Comparison of ENCODE assay signal across 8 cellular contexts in the genomic region with DNA sequence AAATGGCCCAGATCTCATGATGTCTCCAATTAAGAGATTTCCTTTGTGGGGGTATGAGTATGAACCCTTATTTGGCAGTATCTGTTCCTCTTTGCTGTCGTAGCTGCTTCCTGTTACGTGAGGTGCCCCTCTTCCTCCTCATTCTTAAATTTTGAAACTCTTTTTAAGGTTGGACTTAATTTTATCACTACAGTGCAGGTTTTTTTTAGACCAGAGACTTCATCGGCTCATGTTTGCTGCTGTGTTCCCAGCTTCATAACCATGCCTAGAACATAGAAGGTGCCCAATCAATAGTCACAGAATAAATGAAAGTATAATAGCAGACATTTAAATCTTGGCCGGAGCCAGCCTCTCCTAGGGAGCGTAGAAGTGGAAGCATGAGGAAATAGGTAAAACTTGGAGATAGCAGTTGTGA. TPM values are rescaled to one million over a fixed set of nuclear protein-coding genes. Genes with fewer than 3 reads are reported as not detected.
DNase-seq lines count a peak whose midpoint lies in the region; ATAC-seq lines count a peak whose summit lies in the region.

No MANE protein-coding gene starts in this region.

- H3K9ac ChIP-seq in trophoblast cell (ENCODE audit: low read length) (no peak overlapping the region), mesendoderm (ENCODE audit: low read length) (no peak overlapping the region)

- no peak overlapping the region for H3K56ac ChIP-seq in mesendoderm (ENCODE audit: low read length)

- H2BK120ac ChIP-seq in trophoblast cell (ENCODE audit: insufficient read depth, low read length, poor library complexity) = no peak overlapping the region
- H2BK120ac ChIP-seq in mesendoderm (ENCODE audit: low read depth, low read length) = no peak overlapping the region

- no peak overlapping the region for H4K12ac ChIP-seq in trophoblast cell (ENCODE audit: low read depth, low read length)

- no peak overlapping the region for H4K8ac ChIP-seq in trophoblast cell (ENCODE audit: low read depth, low read length)
- no peak overlapping the region for H4K8ac ChIP-seq in mesendoderm (ENCODE audit: low read depth, low read length)

- H3K4ac ChIP-seq in trophoblast cell (ENCODE audit: low read depth, low read length) (peak overlapping the region; percentile 44), mesendoderm (ENCODE audit: low read depth, low read length) (no peak overlapping the region)

- no peaks in the 10 kb centered on the region for H3K36me3 ChIP-seq in trophoblast cell (ENCODE audit: control insufficient read depth in 1 of 2, insufficient read depth in 2 of 2, low read length in 2 of 2)
- no peaks in the 10 kb centered on the region for H3K36me3 ChIP-seq in mesendoderm (ENCODE audit: control insufficient read depth, insufficient read depth, low read length)

- H2AFZ ChIP-seq in trophoblast cell (ENCODE audit: insufficient read depth, low read length, poor library complexity) = no peak overlapping the region

- WGBS in trophoblast cell (ENCODE audit: extremely low coverage, insufficient coverage, insufficient read length) = no CpG with 5 or more reads among the region's 5 CpGs
- WGBS in mesendoderm (ENCODE audit: extremely low coverage, insufficient coverage, low lambda C conversion rate) = no CpG with 5 or more reads among the region's 5 CpGs

- H2BK12ac ChIP-seq in trophoblast cell (ENCODE audit: low read length) = no peak overlapping the region

- peak overlapping the region; percentile 82 for H3K4me3 Mint-ChIP-seq in activated naive CD4-positive, alpha-beta T cell treated with anti-CD3 and anti-CD28 coated beads, Interleukin-2, amount 10 ng/mL, durations not matched to agents 7 days and 5 days
- peak overlapping the region; percentile 78 for H3K4me3 Mint-ChIP-seq in T-helper 2 cell treated with Interferon-gamma antibody and Interleukin-4, amounts not matched to agents 5 μg/mL and 100 μg/mL, for 36 hours

- H3K23ac ChIP-seq in trophoblast cell (ENCODE audit: low read length) = no peak overlapping the region
- H3K23ac ChIP-seq in mesendoderm (ENCODE audit: low read length) = no peak overlapping the region

- CTCF ChIA-PET in activated naive CD4-positive, alpha-beta T cell treated with anti-CD3 and anti-CD28 coated beads, Interleukin-2, amount 10 ng/mL, durations not matched to agents 7 days and 5 days (lab: Charles Lee) = no interaction called here

- H3K27ac ChIP-seq in trophoblast cell (ENCODE audit: low read depth, low read length) = no peak overlapping the region
- H3K27ac ChIP-seq in mesendoderm (ENCODE audit: low read depth, low read length) = no peak overlapping the region

- H3K27me3 Mint-ChIP-seq in activated naive CD4-positive, alpha-beta T cell treated with anti-CD3 and anti-CD28 coated beads, Interleukin-2, amount 10 ng/mL, durations not matched to agents 7 days and 5 days = no peaks in the 10 kb centered on the region
- H3K27me3 Mint-ChIP-seq in T-helper 2 cell treated with Interferon-gamma antibody and Interleukin-4, amounts not matched to agents 5 μg/mL and 100 μg/mL, for 36 hours (ENCODE audit: low read depth) = no peaks in the 10 kb centered on the region

- H3K9me3 Mint-ChIP-seq in activated naive CD4-positive, alpha-beta T cell treated with anti-CD3 and anti-CD28 coated beads, Interleukin-2, amount 10 ng/mL, durations not matched to agents 7 days and 5 days = no peaks in the 10 kb centered on the region
- no peaks in the 10 kb centered on the region for H3K9me3 Mint-ChIP-seq in T-helper 2 cell treated with Interferon-gamma antibody and Interleukin-4, amounts not matched to agents 5 μg/mL and 100 μg/mL, for 36 hours

- no peak overlapping the region for H3K4me3 ChIP-seq in trophoblast cell (ENCODE audit: low read depth, low read length)
- H3K4me3 ChIP-seq in mesendoderm (ENCODE audit: low read length) = no peak overlapping the region

- H3K79me1 ChIP-seq in trophoblast cell (ENCODE audit: low read length) = peaks cover 21% of the 10 kb centered on the region
- peaks cover 14% of the 10 kb centered on the region for H3K79me1 ChIP-seq in mesendoderm (ENCODE audit: low read length)

- H3K4me1 Mint-ChIP-seq in activated naive CD4-positive, alpha-beta T cell treated with anti-CD3 and anti-CD28 coated beads, Interleukin-2, amount 10 ng/mL, durations not matched to agents 7 days and 5 days = peaks cover 45% of the 10 kb centered on the region
- peaks cover 31% of the 10 kb centered on the region for H3K4me1 Mint-ChIP-seq in T-helper 2 cell treated with Interferon-gamma antibody and Interleukin-4, amounts not matched to agents 5 μg/mL and 100 μg/mL, for 36 hours (ENCODE audit: low read depth)

- H3K79me2 ChIP-seq in trophoblast cell (ENCODE audit: control insufficient read depth, insufficient read depth, low read length, poor library complexity) (peaks cover 10% of the 10 kb centered on the region), mesendoderm (ENCODE audit: control insufficient read depth, insufficient read depth, low read length) (peaks cover 35% of the 10 kb centered on the region)

- no peak overlapping the region for H3K4me2 ChIP-seq in trophoblast cell (ENCODE audit: low read length)
- H3K4me2 ChIP-seq in mesendoderm (ENCODE audit: low read length) = no peak overlapping the region

- H3K18ac ChIP-seq in trophoblast cell (ENCODE audit: low read length) = no peak overlapping the region
- H3K18ac ChIP-seq in mesendoderm (ENCODE audit: low read length) = no peak overlapping the region

- no peak overlapping the region for H4K91ac ChIP-seq in trophoblast cell (ENCODE audit: low read depth, low read length)

- no peak overlapping the region for H2BK15ac ChIP-seq in mesendoderm (replicated peaks; ENCODE audit: low read depth)

- peak; percentile 44 for ATAC-seq in HG03066 (IDR thresholded peaks at IDR 0.05; ENCODE audit: low read depth, unreplicated experiment)

- H2AK5ac ChIP-seq in trophoblast cell (ENCODE audit: low read length) (no peak overlapping the region), mesendoderm (ENCODE audit: low read length) (no peak overlapping the region)

- H3K36me3 Mint-ChIP-seq in activated naive CD4-positive, alpha-beta T cell treated with anti-CD3 and anti-CD28 coated beads, Interleukin-2, amount 10 ng/mL, durations not matched to agents 7 days and 5 days = peaks cover 43% of the 10 kb centered on the region
- peaks cover 21% of the 10 kb centered on the region for H3K36me3 Mint-ChIP-seq in T-helper 2 cell treated with Interferon-gamma antibody and Interleukin-4, amounts not matched to agents 5 μg/mL and 100 μg/mL, for 36 hours (ENCODE audit: low read depth)

- H2BK5ac ChIP-seq in trophoblast cell (ENCODE audit: low read depth, low read length, poor library complexity) (no peak overlapping the region), mesendoderm (ENCODE audit: low read length) (no peak overlapping the region)

- H3K27ac Mint-ChIP-seq in activated naive CD4-positive, alpha-beta T cell treated with anti-CD3 and anti-CD28 coated beads, Interleukin-2, amount 10 ng/mL, durations not matched to agents 7 days and 5 days = peak overlapping the region; percentile 89
- peak overlapping the region; percentile 78 for H3K27ac Mint-ChIP-seq in T-helper 2 cell treated with Interferon-gamma antibody and Interleukin-4, amounts not matched to agents 5 μg/mL and 100 μg/mL, for 36 hours

- H4K5ac ChIP-seq in mesendoderm (ENCODE audit: low read length) = no peak overlapping the region

- H3K14ac ChIP-seq in trophoblast cell (ENCODE audit: low read length) = no peak overlapping the region

- H3K9me3 ChIP-seq in trophoblast cell (ENCODE audit: insufficient read depth, low read depth, low read length) = no peaks in the 10 kb centered on the region

- H3K4me1 ChIP-seq in trophoblast cell (ENCODE audit: control insufficient read depth in 1 of 2, insufficient read depth in 2 of 2, low read length in 2 of 2) (peaks cover 8 to 17% of the 10 kb centered on the region in 2 experiments), mesendoderm (ENCODE audit: control insufficient read depth, low read depth, low read length) (peaks cover 4% of the 10 kb centered on the region)

- H3K27me3 ChIP-seq in trophoblast cell (ENCODE audit: insufficient read depth, low read length) (no peaks in the 10 kb centered on the region), mesendoderm (ENCODE audit: insufficient read depth, low read length, poor library complexity) (no peaks in the 10 kb centered on the region)

- DNase-seq in activated naive CD4-positive, alpha-beta T cell treated with anti-CD3 and anti-CD28 coated beads, Interleukin-2, amount 10 ng/mL, durations not matched to agents 7 days and 5 days = peak; percentile 30
- no peak for DNase-seq in activated naive CD4-positive, alpha-beta T cell (lab: John Stamatoyannopoulos, UW)
- DNase-seq in T-helper 2 cell treated with Interferon-gamma antibody and Interleukin-4, amounts not matched to agents 5 μg/mL and 100 μg/mL, for 36 hours (ENCODE audit: low spot score) = no peak
- DNase-seq in trophoblast cell = no peak
- no peak for DNase-seq in nucleus accumbens (lab: John Stamatoyannopoulos, UW)
- no peak for DNase-seq in mesendoderm
- DNase-seq in activated effector memory CD4-positive, alpha-beta T cell treated with anti-CD3 and anti-CD28 coated beads, Interleukin-2, amount 50 U/mL, for 16 hours = no peak

RNA-seq across cellular contexts. Expression of a gene that starts 2.4 kb away (rescaled TPM):
- 15.8 and 16.0 TPM in 2 replicates for polyA plus RNA-seq in trophoblast cell (2013)
- polyA plus RNA-seq in mesendoderm (2013, experiment 1 of 2) = 21.1 TPM
- 21.5 TPM for polyA plus RNA-seq in mesendoderm (2013, experiment 2 of 2)

RNA-seq across cellular contexts. Expression of a gene that starts 33.4 kb away (rescaled TPM):
- 0.01 and 0.05 TPM in 2 replicates for polyA plus RNA-seq in trophoblast cell (2013)
- 0.15 TPM for polyA plus RNA-seq in mesendoderm (2013, experiment 1 of 2)
- polyA plus RNA-seq in mesendoderm (2013, experiment 2 of 2) = 0.21 TPM
